8 cellular contexts compared by ENCODE assay signal in genomic region chr4:2059034-2059725, GRCh38. TPM values are rescaled to one million over a fixed set of nuclear protein-coding genes. Genes with fewer than 3 reads are reported as not detected.
DNase-seq lines count a peak whose midpoint lies in the region; ATAC-seq and TF ChIP-seq lines count a peak whose summit lies in the region.

TSS of gene NAT8L (plus strand) at chr4:2059327. CDS start at chr4:2059512, 185 bp downstream.

- DNase-seq in Right ventricle myocardium inferior (ENCODE audit: missing footprints) = peak; percentile 48
- DNase-seq in cardiac septum (ENCODE audit: low spot score) = no peak
- peak; percentile 33 for DNase-seq in NOMO-1 treated with dmso at 0.1 percent for 144 hours (lab: John Stamatoyannopoulos, UW; ENCODE audit: unreplicated experiment)
- no peak for DNase-seq in memory B cell (ENCODE audit: low spot score in 2 of 2)
- DNase-seq in transverse colon = no peak

- H3K27ac ChIP-seq in cingulate gyrus (ENCODE audit: low read depth, low read length) = peak within 1 kb of the TSS; percentile 81
- no peak within 1 kb of the TSS for H3K27ac ChIP-seq in transverse colon

- H3K4me3 ChIP-seq in transverse colon = peak within 1 kb of the TSS in 3 of 4 donors; percentile 19 to 46 (median 36)

- in situ Hi-C loops in transverse colon (cut with MboI; ENCODE audit: low pct_ligation_motif_present in 1 of 4, low pct_unique_long_range_greater_than_20kb in 1 of 4, low sequenced_read_pairs in 3 of 4) = no loop called here

- TF ChIP-seq CTCF in transverse colon (IDR thresholded peaks at IDR 0.05) = no peak

- no peak for ATAC-seq in Right ventricle myocardium inferior
- peak; percentile 82 for ATAC-seq in memory B cell (ENCODE audit: low read depth)
- no peak for ATAC-seq in GM21529 (IDR thresholded peaks at IDR 0.05; ENCODE audit: unreplicated experiment)
- ATAC-seq in HG03521 (IDR thresholded peaks at IDR 0.05; ENCODE audit: unreplicated experiment) = no peak

- intact Hi-C loops in Right ventricle myocardium inferior (cut with DNase I) (no loop called here), cardiac septum (cut with DNase I) (no loop called here), transverse colon (cut with DNase I; ENCODE audit: low total_unique reads) (no loop called here)

- H3K36me3 ChIP-seq in transverse colon = no peaks in the 10 kb centered on the region

- H3K27me3 Mint-ChIP-seq in memory B cell = peaks cover 6% of the 10 kb centered on the region

- TF ChIP-seq POLR2A in transverse colon (IDR thresholded peaks at IDR 0.05) = no peak

- no peak for TF ChIP-seq EP300 in transverse colon (IDR thresholded peaks at IDR 0.05; ENCODE audit: low read depth)

- no peak within 1 kb of the TSS for H3K27ac Mint-ChIP-seq in memory B cell

- H3K9me3 Mint-ChIP-seq in memory B cell = no peaks in the 10 kb centered on the region

- 0% methylated on average over 7 of the region's 122 CpGs; no CpG with 5 or more reads in 1 of the 2 donors for WGBS in transverse colon (ENCODE audit: low coverage in 1 of 2), 2 donors

- peak within 1 kb of the TSS; percentile 61 for H3K4me3 Mint-ChIP-seq in memory B cell

- H3K4me1 Mint-ChIP-seq in memory B cell = no peaks in the 10 kb centered on the region

- H3K27me3 ChIP-seq in transverse colon = peaks cover 79% of the 10 kb centered on the region

- H3K36me3 Mint-ChIP-seq in memory B cell = no peaks in the 10 kb centered on the region

- H3K9me3 ChIP-seq in transverse colon = no peaks in the 10 kb centered on the region

- peaks cover 0 to 20% (median 11%) of the 10 kb centered on the region in 4 donors for H3K4me1 ChIP-seq in transverse colon

RNA-seq across cellular contexts. Expression of gene NAT8L, which starts in this region (rescaled TPM):
- total RNA-seq in Right ventricle myocardium inferior (1.1 TPM), cardiac septum (1.1 TPM), transverse colon (1 to 10 TPM in 1 of 4 donors, under 1 TPM in 2, not detected in 1; 0.14 to 1.9 (median 0.64) TPM)

Comparison
In these comparisons a context has a peak if more than half of its experiments do, and no peak if none do; other contexts are left out.
1. DNase-seq: peak in Right ventricle myocardium inferior (single experiment) and NOMO-1 treated with dmso at 0.1 percent for 144 hours (single experiment); none in cardiac septum (single experiment), memory B cell (0 of 2) and transverse colon (single experiment).